Comparison of ENCODE assay signal across 13 cellular contexts in the genomic region with DNA sequence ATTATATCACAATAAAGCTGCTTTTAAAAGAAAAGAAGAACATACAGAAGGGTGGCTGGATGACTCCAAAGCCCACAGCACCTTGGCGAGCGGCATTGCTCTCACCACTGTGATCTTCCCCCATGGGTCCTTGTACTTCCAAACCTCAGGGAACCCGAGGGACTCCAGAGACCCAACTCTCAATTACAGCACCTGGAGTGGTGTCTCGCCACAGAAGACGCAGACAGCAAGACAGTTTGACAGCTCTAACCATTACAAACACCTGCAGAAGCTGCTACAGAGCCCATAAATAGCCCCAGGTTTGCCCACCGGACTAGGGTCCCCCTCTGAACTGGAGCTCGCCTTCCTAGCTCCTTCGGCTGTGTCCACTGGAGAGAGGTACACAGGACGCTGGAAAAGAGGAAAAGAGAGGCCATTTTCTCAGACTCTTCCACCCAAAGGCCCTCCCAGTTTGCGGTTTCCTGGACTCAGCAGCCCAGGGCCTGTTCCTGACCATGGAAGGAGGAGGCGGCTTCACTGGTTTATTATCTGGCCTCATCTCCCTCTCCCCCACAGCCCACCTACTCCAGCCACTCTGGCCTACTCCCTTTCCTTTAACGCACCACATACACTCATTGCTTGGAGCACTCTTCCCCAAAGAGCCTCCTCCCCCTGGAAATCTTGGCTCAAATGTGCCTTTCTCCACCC. TPM values are rescaled to one million over a fixed set of nuclear protein-coding genes. Genes with fewer than 3 reads are reported as not detected.
DNase-seq lines count a peak whose midpoint lies in the region; ATAC-seq, FAIRE-seq and TF ChIP-seq lines count a peak whose summit lies in the region.
"Had no signal": no experiment of that assay in that cellular context is flagged by ENCODE, and none has a peak within 500 bp of the region (broad histone marks: within the 10 kb centered on the region; RNA-seq: fewer than 3 reads in every experiment).

No MANE protein-coding gene starts in this region.

- H3K9me2 ChIP-seq in SU-DHL-6 (replicated peaks; ENCODE audit: insufficient read depth, low read length), result no peaks in the 10 kb centered on the region

- peak overlapping the region; percentile 92 to 98 for H3K4me3 Mint-ChIP-seq in activated T-cell treated with anti-CD3 and anti-CD28 coated beads, Interleukin-2, amount 50 U/mL, for 72 hours
- peak overlapping the region; percentile 30 for H3K4me3 Mint-ChIP-seq in type B pancreatic cell
- H3K4me3 Mint-ChIP-seq: activated CD4-positive, alpha-beta memory T cell treated with anti-CD3 and anti-CD28 coated beads for 36 hours; GM23338 had no signal

- H3K27ac ChIP-seq in SU-DHL-6 (ENCODE audit: low read depth, low read length), result peak overlapping the region; percentile 96
- H3K27ac ChIP-seq in HepG2 (ENCODE audit: extremely low read length, insufficient read depth, low read length), result no peak overlapping the region
- H3K27ac ChIP-seq in SJCRH30, result no peak overlapping the region
- H3K27ac ChIP-seq in WERI-Rb-1, result no peak overlapping the region

- CTCF ChIA-PET in HepG2 (lab: Yijun Ruan, JAX; ENCODE audit: low intra/inter-chr PET ratio, low total read pairs), result interaction anchor here (4.1 kb wide), 1 partner anchor 77 kb away, joined by 26 read pairs; no protein-coding TSS in a partner anchor

- H3K9me3 ChIP-seq in SU-DHL-6 (ENCODE audit: insufficient read depth, low read length) (no peaks in the 10 kb centered on the region), HepG2 (ENCODE audit: low read length) (no peaks in the 10 kb centered on the region), SJCRH30 (replicated peaks) (no peaks in the 10 kb centered on the region), WERI-Rb-1 (ENCODE audit: severe bottlenecking) (no peaks in the 10 kb centered on the region)

- H3K4me2 ChIP-seq in SU-DHL-6 (ENCODE audit: low read depth, low read length, poor library complexity, severe bottlenecking), result peak overlapping the region; percentile 95
- 0 out of 2 replicates have a peak overlapping the region, but pooled peaks have one; percentile 95 for H3K4me2 ChIP-seq in HepG2 (ENCODE audit: low read depth, low read length)

- 84% methylated on average over 11 of the region's 12 CpGs for WGBS in HepG2 (ENCODE audit: low lambda C conversion rate)

- no peak for DNase-seq in activated T-cell treated with anti-CD3 and anti-CD28 coated beads, Interleukin-2, amount 50 U/mL, for 72 hours
- DNase-seq in activated T-cell treated with anti-CD3 and anti-CD28 coated beads for 4 hours (no peak), HepG2 (ENCODE audit: low spot score) (no peak), type B pancreatic cell (ENCODE audit: extremely low spot score, unreplicated experiment) (no peak), SJCRH30 (no peak), WERI-Rb-1 (no peak), pons (ENCODE audit: low spot score) (no peak)
- DNase-seq: activated CD4-positive, alpha-beta memory T cell treated with anti-CD3 and anti-CD28 coated beads for 36 hours; amygdala; NCI-H1436 treated with DMSO at 0.1 percent for 48 hours had no signal

- no peaks in the 10 kb centered on the region for H3K36me3 Mint-ChIP-seq in activated T-cell treated with anti-CD3 and anti-CD28 coated beads, Interleukin-2, amount 50 U/mL, for 72 hours (ENCODE audit: insufficient read depth in 2 of 2)
- no peaks in the 10 kb centered on the region for H3K36me3 Mint-ChIP-seq in type B pancreatic cell
- H3K36me3 Mint-ChIP-seq: activated CD4-positive, alpha-beta memory T cell treated with anti-CD3 and anti-CD28 coated beads for 36 hours had no signal

- no TSS peak for BruUV-seq in HepG2 (replicated peaks; lab: Mats Ljungman, UMichigan)

- no peaks in the 10 kb centered on the region for H3K27me3 ChIP-seq in SU-DHL-6 (ENCODE audit: low read length)
- H3K27me3 ChIP-seq in HepG2 (ENCODE audit: control insufficient read depth in 1 of 2, insufficient read depth in 2 of 2, low read length in 2 of 2), result no peaks in the 10 kb centered on the region; a peak in 2 of 5 replicates
- H3K27me3 ChIP-seq in SJCRH30, result no peaks in the 10 kb centered on the region
- H3K27me3 ChIP-seq in WERI-Rb-1 (ENCODE audit: insufficient read depth, low read depth, severe bottlenecking), result no peaks in the 10 kb centered on the region

- H3K4me3 ChIP-seq in SU-DHL-6 (ENCODE audit: insufficient read depth, low read length, poor library complexity, severe bottlenecking) (peak overlapping the region; percentile 78), HepG2 (replicated peaks in 1 of 3; ENCODE audit: insufficient read depth in 1 of 3, low read depth in 2 of 3, low read length in 3 of 3) (no peak overlapping the region), SJCRH30 (no peak overlapping the region), WERI-Rb-1 (ENCODE audit: low read depth, low read length) (no peak overlapping the region)

- TF ChIP-seq CTCF in SU-DHL-6 (IDR thresholded peaks at IDR 0.05; ENCODE audit: insufficient read depth, low read length, poor library complexity, severe bottlenecking) (no peak), HepG2 (CRISPR knock-in tag; IDR thresholded peaks at IDR 0.05) (no peak), type B pancreatic cell (conservative IDR thresholded peaks at IDR 0.05) (no peak), WERI-Rb-1 (IDR thresholded peaks at IDR 0.05; ENCODE audit: low read depth, low read length) (no peak)

- peaks cover 12% of the 10 kb centered on the region for H3K36me3 ChIP-seq in SU-DHL-6 (ENCODE audit: low read length)
- H3K36me3 ChIP-seq in HepG2 (replicated peaks in 1 of 2; ENCODE audit: control insufficient read depth in 1 of 2, insufficient read depth in 2 of 2, low read length in 2 of 2), result no peaks in the 10 kb centered on the region
- H3K36me3 ChIP-seq in SJCRH30, result no peaks in the 10 kb centered on the region
- no peaks in the 10 kb centered on the region for H3K36me3 ChIP-seq in WERI-Rb-1

- POLR2A ChIA-PET in HepG2 (lab: Yijun Ruan, JAX), result interaction anchor here (0.9 to 1.2 kb wide), 2 partner anchors 42 to 75 kb away, joined by 3 to 4 read pairs; no protein-coding TSS in a partner anchor

- intact Hi-C loops in HepG2 (cut with micrococcal nuclease; ENCODE audit: unreplicated experiment), result loop anchor here (5.0 kb wide), 1 partner anchor 46 kb away; no protein-coding TSS in a partner anchor

- peaks cover 52% of the 10 kb centered on the region for H3K4me1 ChIP-seq in HepG2 (ENCODE audit: insufficient read depth, low read length)
- H3K4me1 ChIP-seq in SJCRH30, result peaks cover 4% of the 10 kb centered on the region; the same call in 1 of the 2 replicates

- no peaks in the 10 kb centered on the region for H3K9me3 Mint-ChIP-seq in activated T-cell treated with anti-CD3 and anti-CD28 coated beads, Interleukin-2, amount 50 U/mL, for 72 hours
- H3K9me3 Mint-ChIP-seq in type B pancreatic cell, result no peaks in the 10 kb centered on the region
- H3K9me3 Mint-ChIP-seq: activated CD4-positive, alpha-beta memory T cell treated with anti-CD3 and anti-CD28 coated beads for 36 hours; GM23338 had no signal

- peaks cover 20% of the 10 kb centered on the region for H3K4me1 Mint-ChIP-seq in activated T-cell treated with anti-CD3 and anti-CD28 coated beads, Interleukin-2, amount 50 U/mL, for 72 hours (ENCODE audit: low read depth)
- H3K4me1 Mint-ChIP-seq in type B pancreatic cell (ENCODE audit: unreplicated experiment), result peaks cover 17% of the 10 kb centered on the region

- H4K20me1 ChIP-seq in SU-DHL-6 (ENCODE audit: low read depth, low read length) (no peaks in the 10 kb centered on the region), HepG2 (ENCODE audit: insufficient read depth, low read length) (no peaks in the 10 kb centered on the region)

- in situ Hi-C loops in HepG2 (cut with HindIII; ENCODE audit: extremely low pct_ligation_motif_present, low pct_unique_long_range_greater_than_20kb), result loop anchor here (5.0 kb wide), 1 partner anchor 76 kb away; no protein-coding TSS in a partner anchor

- no peak for TF ChIP-seq RAD21 in HepG2 (CRISPR knock-in tag; IDR thresholded peaks at IDR 0.05)

- TF ChIP-seq EP300 in HepG2 (IDR thresholded peaks at IDR 0.05; ENCODE audit: low read depth in 2 of 2, low read length in 2 of 2) (no peak), HepG2 (CRISPR knock-in tag; IDR thresholded peaks at IDR 0.05; ENCODE audit: borderline replicate concordance) (no peak)

- peaks cover 24% of the 10 kb centered on the region for H3K27me3 Mint-ChIP-seq in activated T-cell treated with anti-CD3 and anti-CD28 coated beads, Interleukin-2, amount 50 U/mL, for 72 hours (ENCODE audit: low read depth)
- H3K27me3 Mint-ChIP-seq in type B pancreatic cell, result peaks cover 50% of the 10 kb centered on the region

- H3F3A ChIP-seq in SU-DHL-6 (ENCODE audit: insufficient read depth), result peaks cover 36% of the 10 kb centered on the region

- TF ChIP-seq POLR2A in HepG2 (IDR thresholded peaks at IDR 0.05; ENCODE audit: insufficient read depth in 1 of 2, low read depth in 2 of 2, low read length in 2 of 2), result no peak

- H3K9ac ChIP-seq in SU-DHL-6 (ENCODE audit: low read length) (peak overlapping the region; percentile 83), HepG2 (ENCODE audit: insufficient read depth, low read depth, low read length) (no peak overlapping the region)

- peaks cover 63% of the 10 kb centered on the region for H3K79me2 ChIP-seq in SU-DHL-6 (ENCODE audit: insufficient read depth, low read length)
- no peaks in the 10 kb centered on the region for H3K79me2 ChIP-seq in HepG2 (ENCODE audit: insufficient read depth, low read length)

- H2AFZ ChIP-seq in SU-DHL-6 (ENCODE audit: low read depth, low read length, severe bottlenecking) (no peak overlapping the region), HepG2 (ENCODE audit: low read length) (no peak overlapping the region)
- H2AFZ ChIP-seq: GM23338 had no signal

- no peak for ATAC-seq in activated T-cell treated with anti-CD3 and anti-CD28 coated beads, Interleukin-2, amount 50 U/mL, for 72 hours (replicated peaks in 1 of 2)
- no peak for ATAC-seq in HepG2
- ATAC-seq: GM23338 had no signal

- H3K27ac Mint-ChIP-seq in activated T-cell treated with anti-CD3 and anti-CD28 coated beads, Interleukin-2, amount 50 U/mL, for 72 hours, result peak overlapping the region; percentile 43
- no peak overlapping the region for H3K27ac Mint-ChIP-seq in type B pancreatic cell
- H3K27ac Mint-ChIP-seq: activated CD4-positive, alpha-beta memory T cell treated with anti-CD3 and anti-CD28 coated beads for 36 hours; GM23338 had no signal

- no peak for FAIRE-seq in HepG2 (lab: Jason Lieb, UNC)
- FAIRE-seq: urothelium cell line had no signal

RNA-seq across cellular contexts. Expression of a gene that starts 1.9 kb away (rescaled TPM):
- 10 to 100 TPM in 1 of 2 donors, 1 to 10 TPM in 1; 5.1 to 20.6 TPM for total RNA-seq in activated T-cell treated with anti-CD3 and anti-CD28 coated beads, Interleukin-2, amount 50 U/mL, for 72 hours
- total RNA-seq in HepG2 (2016; rRNA removed; fragmentation: Illumina TruSeq; extraction: Trizol) (13.8 and 18.5 TPM in 2 replicates), type B pancreatic cell (ENCODE audit: low replicate concordance) (3.5 and 3.7 TPM in 2 replicates)
- 2.4 and 2.7 TPM in 2 replicates for total RNA-seq in HepG2 (2016; cell fraction: cytosol; rRNA removed; fragmentation: Illumina TruSeq; extraction: Trizol; ENCODE audit: low read depth)
- total RNA-seq in HepG2 (2016; cell fraction: insoluble cytoplasmic fraction; rRNA removed; fragmentation: Illumina TruSeq; extraction: Trizol), result 12.7 and 17.4 TPM in 2 replicates
- 9.7 and 10.0 TPM in 2 replicates for total RNA-seq in HepG2 (2016; cell fraction: membrane; rRNA removed; fragmentation: Illumina TruSeq; extraction: Trizol)
- 9.3 and 9.7 TPM in 2 replicates for total RNA-seq in HepG2 (2016; cell fraction: nucleus; rRNA removed; fragmentation: Illumina TruSeq; extraction: Trizol)
- polyA plus RNA-seq in HepG2 (2011; rRNA removed), result 3.6 and 4.6 TPM in 2 replicates
- polyA plus RNA-seq in HepG2 (2011; cell fraction: cytosol; rRNA removed), result 3.8 and 6.8 TPM in 2 replicates
- 1.4 and 3.6 TPM in 2 replicates for polyA plus RNA-seq in HepG2 (2011; cell fraction: nucleus; rRNA removed)
- polyA plus RNA-seq in HepG2 (2012), result 5.0 and 6.6 TPM in 2 replicates
- polyA plus RNA-seq in HepG2 (2016; cell fraction: cytosol; fragmentation: Illumina TruSeq; extraction: Trizol; ENCODE audit: low read depth), result 1.0 and 1.1 TPM in 2 replicates
- polyA plus RNA-seq in HepG2 (2016; cell fraction: insoluble cytoplasmic fraction; fragmentation: Illumina TruSeq; extraction: Trizol; ENCODE audit: low read depth), result 14.5 and 14.6 TPM in 2 replicates
- polyA plus RNA-seq in HepG2 (2016; cell fraction: membrane; fragmentation: Illumina TruSeq; extraction: Trizol; ENCODE audit: low read depth), result 4.6 TPM in 2 replicates
- polyA plus RNA-seq in HepG2 (2016; cell fraction: nucleus; fragmentation: Illumina TruSeq; extraction: Trizol; ENCODE audit: insufficient read depth, low read depth), result 7.6 and 7.8 TPM in 2 replicates
- polyA minus RNA-seq in HepG2 (2011; rRNA and poly(A)+ RNA removed; ENCODE audit: low replicate concordance), result 0.63 and 5.2 TPM in 2 replicates
- polyA minus RNA-seq in HepG2 (2011; cell fraction: cytosol; rRNA and poly(A)+ RNA removed), result 2.9 and 6.4 TPM in 2 replicates
- polyA minus RNA-seq in HepG2 (2011; cell fraction: nucleus; rRNA and poly(A)+ RNA removed), result 3.2 and 7.1 TPM in 2 replicates
- total RNA-seq in SJCRH30 (2014; rRNA removed; shearing (Covaris generic)), result 5.6 and 7.1 TPM in 2 replicates
